14 cellular contexts compared by ENCODE assay signal in genomic region chr18:74064510-74064909, GRCh38.
DNase-seq lines count a peak whose midpoint lies in the region; ATAC-seq and TF ChIP-seq lines count a peak whose summit lies in the region.
"Had no signal": no experiment of that assay in that cellular context is flagged by ENCODE, and none has a peak within 500 bp of the region (broad histone marks: within the 10 kb centered on the region; RNA-seq: fewer than 3 reads in every experiment).

No MANE protein-coding gene starts in this region.

- H3K4me3 ChIP-seq in CD4-positive, CD25-positive, alpha-beta regulatory T cell (ENCODE audit: low read depth, low read length): peak overlapping the region; percentile 42
- no peak overlapping the region for H3K4me3 ChIP-seq in naive thymus-derived CD4-positive, alpha-beta T cell (ENCODE audit: low read length)
- H3K4me3 ChIP-seq: gastrocnemius medialis, MG63, prostate gland had no signal

- peaks cover 4 to 39% (median 27%) of the 10 kb centered on the region in 4 donors for H3K4me1 Mint-ChIP-seq in CD4-positive, CD25-positive, alpha-beta regulatory T cell
- H3K4me1 Mint-ChIP-seq in naive thymus-derived CD4-positive, alpha-beta T cell: peaks cover 0 to 47% (median 37%) of the 10 kb centered on the region in 7 donors
- H3K4me1 Mint-ChIP-seq in progenitor cell of endocrine pancreas (ENCODE audit: low read depth): peaks cover 22% of the 10 kb centered on the region

- POLR2A ChIA-PET in naive thymus-derived CD4-positive, alpha-beta T cell (lab: Charles Lee): interaction anchor here (0.5 to 4.8 kb wide), 3 partner anchors 16 to 84 kb away, joined by 3 to 47 read pairs (median 4); no protein-coding TSS in a partner anchor

- no peaks in the 10 kb centered on the region for H3K36me3 Mint-ChIP-seq in CD4-positive, CD25-positive, alpha-beta regulatory T cell
- H3K36me3 Mint-ChIP-seq in naive thymus-derived CD4-positive, alpha-beta T cell: peaks cover 0 to 10% (median 0%) of the 10 kb centered on the region in 5 donors
- H3K36me3 Mint-ChIP-seq in progenitor cell of endocrine pancreas (ENCODE audit: insufficient read depth): no peaks in the 10 kb centered on the region

- intact Hi-C loops in naive thymus-derived CD4-positive, alpha-beta T cell (cut with micrococcal nuclease): loop anchor here (1.0 to 2.0 kb wide), 5 partner anchors 18 to 434 kb away; partner anchors contain the start of gene FBXO15 (in 1 of the 2)

- peaks cover 17% of the 10 kb centered on the region for H3K4me1 ChIP-seq in CD4-positive, CD25-positive, alpha-beta regulatory T cell (ENCODE audit: control insufficient read depth, insufficient read depth, low read length, poor library complexity, severe bottlenecking)
- peaks cover 0 to 24% of the 10 kb centered on the region in 2 donors for H3K4me1 ChIP-seq in naive thymus-derived CD4-positive, alpha-beta T cell (ENCODE audit: control insufficient read depth in 2 of 2, insufficient read depth in 2 of 2, low read length in 2 of 2)
- H3K4me1 ChIP-seq: gastrocnemius medialis, prostate gland had no signal

- no peaks in the 10 kb centered on the region for H3K27me3 Mint-ChIP-seq in CD4-positive, CD25-positive, alpha-beta regulatory T cell
- H3K27me3 Mint-ChIP-seq in naive thymus-derived CD4-positive, alpha-beta T cell: peaks cover 0 to 23% (median 0%) of the 10 kb centered on the region in 5 donors
- H3K27me3 Mint-ChIP-seq in progenitor cell of endocrine pancreas: peaks cover 3% of the 10 kb centered on the region

- H3K27ac ChIP-seq in CD4-positive, CD25-positive, alpha-beta regulatory T cell (ENCODE audit: insufficient read depth, low read length, poor library complexity, severe bottlenecking): no peak overlapping the region
- peak overlapping the region; percentile 42 for H3K27ac ChIP-seq in naive thymus-derived CD4-positive, alpha-beta T cell (ENCODE audit: low read depth, low read length)
- H3K27ac ChIP-seq: gastrocnemius medialis, prostate gland had no signal

- no peak for TF ChIP-seq CTCF in progenitor cell of endocrine pancreas (IDR thresholded peaks at IDR 0.05; ENCODE audit: unreplicated experiment)

- CTCF ChIA-PET in naive thymus-derived CD4-positive, alpha-beta T cell (lab: Charles Lee): interaction anchor here (1.6 to 4.3 kb wide), 2 partner anchors 18 to 50 kb away, joined by 4 to 30 read pairs; no protein-coding TSS in a partner anchor

- DNase-seq in CD4-positive, CD25-positive, alpha-beta regulatory T cell: peak in 2 of 3 donors; percentile 19 to 90
- DNase-seq in SHP77 (lab: John Stamatoyannopoulos, UW) (peak; percentile 65 to 71), HPDE6-E6E7 (ENCODE audit: extremely low spot score) (no peak), progenitor cell of endocrine pancreas (ENCODE audit: low spot score, unreplicated experiment) (no peak)
- peak in 7 of 9 donors; percentile 17 to 59 (median 38) for DNase-seq in naive thymus-derived CD4-positive, alpha-beta T cell
- DNase-seq: COR-L47; gastrocnemius medialis; MG63; NK-92 treated with Interleukin-12 subunit alpha and Interleukin-12 subunit beta, amount 100 ng/mL, for 24 hours; T-helper 17 cell had no signal

- H3K9me3 ChIP-seq in CD4-positive, CD25-positive, alpha-beta regulatory T cell (ENCODE audit: control insufficient read depth in 2 of 2, low read length in 2 of 2): no peaks in the 10 kb centered on the region
- no peaks in the 10 kb centered on the region for H3K9me3 ChIP-seq in naive thymus-derived CD4-positive, alpha-beta T cell (ENCODE audit: control insufficient read depth in 2 of 3, low read length in 3 of 3)
- H3K9me3 ChIP-seq: gastrocnemius medialis, MG63, prostate gland had no signal

- H3K9me3 Mint-ChIP-seq in CD4-positive, CD25-positive, alpha-beta regulatory T cell: peaks cover 0 to 1% (median 0%) of the 10 kb centered on the region in 7 donors
- peaks cover 0 to 3% (median 0%) of the 10 kb centered on the region in 11 donors for H3K9me3 Mint-ChIP-seq in naive thymus-derived CD4-positive, alpha-beta T cell
- H3K9me3 Mint-ChIP-seq in progenitor cell of endocrine pancreas (ENCODE audit: low read depth): no peaks in the 10 kb centered on the region

- H3K4me3 Mint-ChIP-seq in CD4-positive, CD25-positive, alpha-beta regulatory T cell: peak overlapping the region; percentile 30 to 79 (median 36)
- peak overlapping the region in 9 of 10 donors; percentile 27 to 90 (median 53) for H3K4me3 Mint-ChIP-seq in naive thymus-derived CD4-positive, alpha-beta T cell
- H3K4me3 Mint-ChIP-seq in progenitor cell of endocrine pancreas (ENCODE audit: low read depth): no peak overlapping the region
- H3K4me3 Mint-ChIP-seq: T-helper 17 cell had no signal

- peak; percentile 63 to 67 for ATAC-seq in CD4-positive, CD25-positive, alpha-beta regulatory T cell (ENCODE audit: low read depth in 2 of 2)
- ATAC-seq in GM19328 (IDR thresholded peaks at IDR 0.05; ENCODE audit: unreplicated experiment): peak; percentile 66
- no peak for ATAC-seq in naive thymus-derived CD4-positive, alpha-beta T cell
- no peak for ATAC-seq in HG03025 (IDR thresholded peaks at IDR 0.05; ENCODE audit: low FRiP score, unreplicated experiment)
- ATAC-seq in HG03108 (IDR thresholded peaks at IDR 0.05; ENCODE audit: unreplicated experiment): no peak
- ATAC-seq: gastrocnemius medialis, T-helper 17 cell had no signal

- peak overlapping the region; percentile 75 to 90 (median 89) for H3K27ac Mint-ChIP-seq in CD4-positive, CD25-positive, alpha-beta regulatory T cell
- H3K27ac Mint-ChIP-seq in naive thymus-derived CD4-positive, alpha-beta T cell: peak overlapping the region; percentile 3 to 82 (median 55)
- H3K27ac Mint-ChIP-seq in progenitor cell of endocrine pancreas: no peak overlapping the region
- H3K27ac Mint-ChIP-seq: T-helper 17 cell had no signal

- H3K27me3 ChIP-seq in CD4-positive, CD25-positive, alpha-beta regulatory T cell (ENCODE audit: control insufficient read depth, insufficient read depth, low read length): no peaks in the 10 kb centered on the region
- H3K27me3 ChIP-seq in naive thymus-derived CD4-positive, alpha-beta T cell (ENCODE audit: control insufficient read depth in 2 of 2, insufficient read depth in 2 of 2, low read length in 2 of 2): no peaks in the 10 kb centered on the region
- H3K27me3 ChIP-seq: gastrocnemius medialis, MG63 had no signal

- no peaks in the 10 kb centered on the region for H3K36me3 ChIP-seq in CD4-positive, CD25-positive, alpha-beta regulatory T cell (ENCODE audit: control insufficient read depth, insufficient read depth, low read length)
- H3K36me3 ChIP-seq in naive thymus-derived CD4-positive, alpha-beta T cell (ENCODE audit: control insufficient read depth in 2 of 3, insufficient read depth in 3 of 3, low read length in 3 of 3): no peaks in the 10 kb centered on the region
- H3K36me3 ChIP-seq: gastrocnemius medialis, MG63, prostate gland had no signal

Comparison
In these comparisons a context has a peak if more than half of its experiments do, and no peak if none do; other contexts are left out.
1. ATAC-seq: peak in CD4-positive, CD25-positive, alpha-beta regulatory T cell (2 of 2) and GM19328 (single experiment); none in naive thymus-derived CD4-positive, alpha-beta T cell (single experiment), HG03025 (single experiment) and HG03108 (single experiment).
2. DNase-seq: peak in CD4-positive, CD25-positive, alpha-beta regulatory T cell (2 of 3), SHP77 (2 of 2) and naive thymus-derived CD4-positive, alpha-beta T cell (7 of 9); none in HPDE6-E6E7 (single experiment) and progenitor cell of endocrine pancreas (single experiment).